Comparison of ENCODE assay signal across 9 cellular contexts in genomic region chr12:94621662-94622359, GRCh38. TPM values are rescaled to one million over a fixed set of nuclear protein-coding genes. Genes with fewer than 3 reads are reported as not detected.
DNase-seq lines count a peak whose midpoint lies in the region; ATAC-seq lines count a peak whose summit lies in the region.
"Had no signal": no experiment of that assay in that cellular context is flagged by ENCODE, and none has a peak within 500 bp of the region (broad histone marks: within the 10 kb centered on the region; RNA-seq: fewer than 3 reads in every experiment).

No MANE protein-coding gene starts in this region.

- intact Hi-C loops in CD4-positive, alpha-beta memory T cell (cut with micrococcal nuclease): no loop called here

- H3K9me3 ChIP-seq in CD4-positive, alpha-beta memory T cell (ENCODE audit: control insufficient read depth in 1 of 2, low read length in 2 of 2): no peaks in the 10 kb centered on the region

- in situ Hi-C loops in KBM-7 (cut with MboI; ENCODE audit: low pct_unique_long_range_greater_than_20kb, low sequenced_read_pairs): no loop called here

- DNase-seq in CD4-positive, alpha-beta memory T cell: peak; percentile 29 to 51 (median 35)
- DNase-seq in GM19240 (ENCODE audit: insufficient read length, low spot score) (peak; percentile 62), immature natural killer cell (peak; percentile 48 to 60 (median 53)), KBM-7 (no peak), NCI-H510A treated with DMSO at 0.1 percent for 48 hours (lab: John Stamatoyannopoulos, UW) (no peak)
- peak; percentile 60 for DNase-seq in activated CD4-positive, alpha-beta memory T cell treated with anti-CD3 and anti-CD28 coated beads, Interleukin-2, amount 10 ng/mL, durations not matched to agents 7 days and 5 days
- peak; percentile 47 for DNase-seq in stimulated activated CD8-positive, alpha-beta memory T cell treated with anti-CD3 and anti-CD28 coated beads, Interleukin-4, amount 100 ng/mL, for 48 hours
- DNase-seq: left cardiac atrium had no signal

- H3K4me3 Mint-ChIP-seq in CD4-positive, alpha-beta memory T cell: peak overlapping the region; percentile 73 to 90 (median 82)
- peak overlapping the region; percentile 42 for H3K4me3 Mint-ChIP-seq in activated CD4-positive, alpha-beta memory T cell treated with anti-CD3 and anti-CD28 coated beads, Interleukin-2, amount 10 ng/mL, durations not matched to agents 7 days and 5 days
- H3K4me3 Mint-ChIP-seq in immature natural killer cell: peak overlapping the region; percentile 71 to 91 (median 78)

- H3K27me3 ChIP-seq in CD4-positive, alpha-beta memory T cell (ENCODE audit: insufficient read depth, low read length): no peaks in the 10 kb centered on the region

- peaks cover 0 to 2% of the 10 kb centered on the region in 2 donors for H3K36me3 Mint-ChIP-seq in CD4-positive, alpha-beta memory T cell
- H3K36me3 Mint-ChIP-seq in activated CD4-positive, alpha-beta memory T cell treated with anti-CD3 and anti-CD28 coated beads, Interleukin-2, amount 10 ng/mL, durations not matched to agents 7 days and 5 days (ENCODE audit: low read depth): no peaks in the 10 kb centered on the region
- peaks cover 0 to 11% (median 0%) of the 10 kb centered on the region in 3 donors for H3K36me3 Mint-ChIP-seq in immature natural killer cell

- POLR2A ChIA-PET in CD4-positive, alpha-beta memory T cell (lab: Charles Lee; ENCODE audit: partially characterized antibody): interaction anchor here (1.1 kb wide), 1 partner anchor 945 kb away, joined by 3 read pairs; the partner anchor contains the start of gene CRADD
- POLR2A ChIA-PET in activated CD4-positive, alpha-beta memory T cell treated with anti-CD3 and anti-CD28 coated beads, Interleukin-2, amount 10 ng/mL, durations not matched to agents 7 days and 5 days (lab: Charles Lee): interaction anchor here (1.0 to 1.9 kb wide), 3 partner anchors 8 to 451 kb away, joined by 3 to 5 read pairs (median 5); partner anchors contain the start of gene NR2C1

- peaks cover 14 to 27% (median 21%) of the 10 kb centered on the region in 4 donors for H3K4me1 Mint-ChIP-seq in CD4-positive, alpha-beta memory T cell
- H3K4me1 Mint-ChIP-seq in activated CD4-positive, alpha-beta memory T cell treated with anti-CD3 and anti-CD28 coated beads, Interleukin-2, amount 10 ng/mL, durations not matched to agents 7 days and 5 days: peaks cover 16% of the 10 kb centered on the region
- peaks cover 27 to 39% of the 10 kb centered on the region in 2 donors for H3K4me1 Mint-ChIP-seq in immature natural killer cell

- peak overlapping the region in 1 of 2 donors; percentile 7 for H3K4me3 ChIP-seq in CD4-positive, alpha-beta memory T cell (ENCODE audit: low read length in 2 of 2)

- peak overlapping the region; percentile 17 to 92 (median 88) for H3K27ac Mint-ChIP-seq in CD4-positive, alpha-beta memory T cell
- peak overlapping the region; percentile 70 for H3K27ac Mint-ChIP-seq in activated CD4-positive, alpha-beta memory T cell treated with anti-CD3 and anti-CD28 coated beads, Interleukin-2, amount 10 ng/mL, durations not matched to agents 7 days and 5 days
- peak overlapping the region; percentile 87 to 94 (median 92) for H3K27ac Mint-ChIP-seq in immature natural killer cell

- H3K27ac ChIP-seq in CD4-positive, alpha-beta memory T cell (ENCODE audit: low read depth, low read length): no peak overlapping the region

- CTCF ChIA-PET in CD4-positive, alpha-beta memory T cell (lab: Charles Lee; ENCODE audit: partially characterized antibody): interaction anchor here (0.9 to 3.5 kb wide), 3 partner anchors 11 to 519 kb away, joined by 3 to 12 read pairs (median 3); no protein-coding TSS in a partner anchor
- CTCF ChIA-PET in activated CD4-positive, alpha-beta memory T cell treated with anti-CD3 and anti-CD28 coated beads, Interleukin-2, amount 10 ng/mL, durations not matched to agents 7 days and 5 days (lab: Charles Lee): interaction anchor here (0.8 to 1.6 kb wide), 2 partner anchors 19 to 26 kb away, joined by 3 read pairs; no protein-coding TSS in a partner anchor

- H3K36me3 ChIP-seq in CD4-positive, alpha-beta memory T cell (ENCODE audit: insufficient read depth, low read length): no peaks in the 10 kb centered on the region

- H3K27me3 Mint-ChIP-seq in CD4-positive, alpha-beta memory T cell: no peaks in the 10 kb centered on the region
- peaks cover 2% of the 10 kb centered on the region for H3K27me3 Mint-ChIP-seq in activated CD4-positive, alpha-beta memory T cell treated with anti-CD3 and anti-CD28 coated beads, Interleukin-2, amount 10 ng/mL, durations not matched to agents 7 days and 5 days
- no peaks in the 10 kb centered on the region for H3K27me3 Mint-ChIP-seq in immature natural killer cell (ENCODE audit: low read depth in 3 of 3)

- H3K9me3 Mint-ChIP-seq in CD4-positive, alpha-beta memory T cell: peaks cover 0 to 2% (median 0%) of the 10 kb centered on the region in 8 donors
- H3K9me3 Mint-ChIP-seq in activated CD4-positive, alpha-beta memory T cell treated with anti-CD3 and anti-CD28 coated beads, Interleukin-2, amount 10 ng/mL, durations not matched to agents 7 days and 5 days: peaks cover 3% of the 10 kb centered on the region
- no peaks in the 10 kb centered on the region for H3K9me3 Mint-ChIP-seq in immature natural killer cell

- peaks cover 7% of the 10 kb centered on the region for H3K4me1 ChIP-seq in CD4-positive, alpha-beta memory T cell (ENCODE audit: insufficient read depth, low read length)

- ATAC-seq in HG03342 (IDR thresholded peaks at IDR 0.05; ENCODE audit: unreplicated experiment): peak; percentile 96

RNA-seq across cellular contexts. Expression of gene TMCC3, which starts 28.5 kb away (rescaled TPM):
- under 1 TPM; 0.23 to 0.36 TPM for total RNA-seq in CD4-positive, alpha-beta memory T cell
- polyA plus RNA-seq in CD4-positive, alpha-beta memory T cell: under 1 TPM; 0.14 to 0.91 TPM
- 1 to 10 TPM; 1.0 to 1.2 TPM for total RNA-seq in activated CD4-positive, alpha-beta memory T cell treated with anti-CD3 and anti-CD28 coated beads, Interleukin-2, amount 10 ng/mL, durations not matched to agents 7 days and 5 days
- 10 to 100 TPM; 12.4 to 19.2 (median 15.2) TPM for polyA plus RNA-seq in immature natural killer cell

Comparison
In these comparisons a context has a peak if more than half of its experiments do, and no peak if none do; other contexts are left out.
1. DNase-seq: peak in CD4-positive, alpha-beta memory T cell (5 of 5), GM19240 (single experiment), activated CD4-positive, alpha-beta memory T cell treated with anti-CD3 and anti-CD28 coated beads, Interleukin-2, amount 10 ng/mL, durations not matched to agents 7 days and 5 days (single experiment), immature natural killer cell (3 of 3) and stimulated activated CD8-positive, alpha-beta memory T cell treated with anti-CD3 and anti-CD28 coated beads, Interleukin-4, amount 100 ng/mL, for 48 hours (single experiment); none in KBM-7 (single experiment) and NCI-H510A treated with DMSO at 0.1 percent for 48 hours (single experiment).
2. Peak in every context shown above with its lines, with median percentiles within 50 percentile points of each other: H3K27ac Mint-ChIP-seq and H3K4me3 Mint-ChIP-seq.